In the genomic region with DNA sequence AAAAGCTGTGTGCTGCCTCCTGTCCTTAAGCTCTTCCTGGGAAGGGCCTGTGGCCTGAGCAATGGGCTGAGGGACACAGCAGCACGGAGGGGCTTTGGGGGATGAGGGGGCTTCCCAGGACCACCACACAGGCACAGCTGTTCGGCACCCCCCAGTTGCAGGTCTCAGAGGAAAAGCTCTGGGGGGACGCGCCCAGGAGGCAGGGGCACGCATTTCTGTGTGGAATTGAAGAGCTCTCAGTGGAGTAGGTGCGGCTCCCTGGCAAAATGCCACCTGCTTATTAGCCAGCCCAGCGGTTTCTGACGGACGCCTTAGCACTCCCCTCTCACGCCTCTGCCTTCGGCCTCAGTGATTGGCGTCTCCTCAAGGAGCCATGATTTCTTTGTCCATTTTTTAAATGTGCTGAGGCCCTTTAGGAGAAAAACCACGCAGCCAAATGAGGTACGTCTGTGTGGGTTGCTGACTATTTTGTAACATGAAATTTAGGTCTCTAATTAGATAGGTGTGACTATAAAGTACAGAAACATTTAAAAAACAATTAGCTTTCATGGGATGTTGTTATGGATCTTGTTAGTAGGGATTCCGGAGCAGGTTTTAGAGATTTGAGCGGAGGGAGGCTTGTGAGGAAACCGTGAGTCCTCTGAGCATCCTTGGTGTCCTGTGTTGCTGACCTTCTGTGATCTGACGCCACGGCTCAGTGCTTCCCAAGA, we compare ENCODE assay signal across 16 cellular contexts. TPM values are rescaled to one million over a fixed set of nuclear protein-coding genes. Genes with fewer than 3 reads are reported as not detected.
DNase-seq lines count a peak whose midpoint lies in the region; ATAC-seq and TF ChIP-seq lines count a peak whose summit lies in the region.
"Had no signal": no experiment of that assay in that cellular context is flagged by ENCODE, and none has a peak within 500 bp of the region (broad histone marks: within the 10 kb centered on the region; RNA-seq: fewer than 3 reads in every experiment).

No MANE protein-coding gene starts in this region.

- DNase-seq in COR-L47 (lab: John Stamatoyannopoulos, UW), result peak; percentile 94
- peak; percentile 94 for DNase-seq in DMS79 treated with DMSO at 0.1 percent for 48 hours (lab: John Stamatoyannopoulos, UW)
- peak; percentile 28 for DNase-seq in NCI-H526 treated with DMSO at 0.1 percent for 48 hours (lab: John Stamatoyannopoulos, UW)
- DNase-seq in lung (ENCODE audit: low spot score), result peak; percentile 48
- no peak for DNase-seq in stimulated activated effector memory CD8-positive, alpha-beta T cell treated with anti-CD3 and anti-CD28 coated beads, Interleukin-12 subunit alpha, Interleukin-12 subunit beta, amount 100 ng/mL, for 72 hours (ENCODE audit: low spot score in 2 of 2)
- DNase-seq in immature natural killer cell, result no peak
- no peak for DNase-seq in cerebellar nuclear complex (lab: John Stamatoyannopoulos, UW)
- DNase-seq: activated CD4-positive, alpha-beta T cell treated with anti-CD3 and anti-CD28 coated beads, Interleukin-2, amount 50 U/mL, for 48 hours; HCEC 1CT; Karpas-422; NCI-H2081 treated with DMSO at 0.1 percent for 48 hours; SIG-M5 had no signal

- no peaks in the 10 kb centered on the region for H3K27me3 ChIP-seq in lung (ENCODE audit: control insufficient read depth, insufficient read depth)

- no peak for ATAC-seq in lung (ENCODE audit: insufficient read depth, low FRiP score)
- ATAC-seq in stimulated activated effector memory CD8-positive, alpha-beta T cell treated with anti-CD3 and anti-CD28 coated beads, Interleukin-12 subunit alpha, Interleukin-12 subunit beta, amount 100 ng/mL, for 72 hours, result no peak
- ATAC-seq: activated naive CD4-positive, alpha-beta T cell treated with anti-CD3 and anti-CD28 coated beads, Interleukin-2, amount 50 U/mL, for 72 hours; gastrocnemius medialis had no signal

- H3K27ac Mint-ChIP-seq in stimulated activated effector memory CD8-positive, alpha-beta T cell treated with anti-CD3 and anti-CD28 coated beads, Interleukin-12 subunit alpha, Interleukin-12 subunit beta, amount 100 ng/mL, for 72 hours, result no peak overlapping the region
- H3K27ac Mint-ChIP-seq in immature natural killer cell, result no peak overlapping the region
- H3K27ac Mint-ChIP-seq: activated naive CD4-positive, alpha-beta T cell treated with anti-CD3 and anti-CD28 coated beads, Interleukin-2, amount 50 U/mL, for 72 hours; B cell had no signal

- H3K4me1 ChIP-seq in lung (ENCODE audit: control insufficient read depth in 2 of 2, insufficient read depth in 2 of 2, low read length in 2 of 2), result peaks cover 0 to 11% of the 10 kb centered on the region in 2 donors

- H3K4me3 Mint-ChIP-seq in stimulated activated effector memory CD8-positive, alpha-beta T cell treated with anti-CD3 and anti-CD28 coated beads, Interleukin-12 subunit alpha, Interleukin-12 subunit beta, amount 100 ng/mL, for 72 hours, result no peak overlapping the region
- no peak overlapping the region for H3K4me3 Mint-ChIP-seq in immature natural killer cell
- H3K4me3 Mint-ChIP-seq: B cell had no signal

- peaks cover 15 to 21% (median 18%) of the 10 kb centered on the region in 3 donors for H3K27me3 Mint-ChIP-seq in immature natural killer cell (ENCODE audit: low read depth in 3 of 3)

- WGBS in lung, 2 donors, result 75 to 89% methylated on average over 19 of the region's 19 CpGs

- peaks cover 5% of the 10 kb centered on the region for H3K36me3 Mint-ChIP-seq in stimulated activated effector memory CD8-positive, alpha-beta T cell treated with anti-CD3 and anti-CD28 coated beads, Interleukin-12 subunit alpha, Interleukin-12 subunit beta, amount 100 ng/mL, for 72 hours
- peaks cover 0 to 4% (median 0%) of the 10 kb centered on the region in 3 donors for H3K36me3 Mint-ChIP-seq in immature natural killer cell

- H3K27ac ChIP-seq in lung (ENCODE audit: low read depth in 1 of 2, low read length in 1 of 2), result no peak overlapping the region
- H3K27ac ChIP-seq: gastrocnemius medialis had no signal

- no peak for TF ChIP-seq CTCF in lung (IDR thresholded peaks at IDR 0.05; ENCODE audit: control extremely low read depth, extremely low read depth)

- H3K36me3 ChIP-seq in lung (ENCODE audit: control insufficient read depth in 2 of 2, insufficient read depth in 2 of 2, low read length in 2 of 2), result no peaks in the 10 kb centered on the region
- H3K36me3 ChIP-seq: gastrocnemius medialis had no signal

- H3K4me3 ChIP-seq in lung, result no peak overlapping the region
- H3K4me3 ChIP-seq: gastrocnemius medialis, smooth muscle cell had no signal

- H3K4me1 Mint-ChIP-seq in stimulated activated effector memory CD8-positive, alpha-beta T cell treated with anti-CD3 and anti-CD28 coated beads, Interleukin-12 subunit alpha, Interleukin-12 subunit beta, amount 100 ng/mL, for 72 hours, result peaks cover 22% of the 10 kb centered on the region
- peaks cover 16 to 18% of the 10 kb centered on the region in 2 donors for H3K4me1 Mint-ChIP-seq in immature natural killer cell

- peaks cover 3% of the 10 kb centered on the region for H3K9me3 Mint-ChIP-seq in stimulated activated effector memory CD8-positive, alpha-beta T cell treated with anti-CD3 and anti-CD28 coated beads, Interleukin-12 subunit alpha, Interleukin-12 subunit beta, amount 100 ng/mL, for 72 hours
- H3K9me3 Mint-ChIP-seq in immature natural killer cell, result peaks cover 0 to 1% (median 0%) of the 10 kb centered on the region in 6 donors

- H3K9me3 ChIP-seq in lung (ENCODE audit: control insufficient read depth in 2 of 2, insufficient read depth in 1 of 2, low read length in 1 of 2), result peaks cover 0 to 2% of the 10 kb centered on the region in 2 donors
- H3K9me3 ChIP-seq: gastrocnemius medialis had no signal

RNA-seq across cellular contexts. Expression of a gene that starts 4.0 kb away (rescaled TPM):
- total RNA-seq in lung, result 10 to 100 TPM; 33.3 to 78.7 TPM
- polyA plus RNA-seq in lung, result 10 to 100 TPM; 21.0 to 38.5 TPM
- under 1 TPM in 1 of 3 donors, not detected in 2; 0.82 TPM for polyA plus RNA-seq in immature natural killer cell

Comparison
In these comparisons a context has a peak if more than half of its experiments do, and no peak if none do; other contexts are left out.
1. DNase-seq: peak in COR-L47 (single experiment), DMS79 treated with DMSO at 0.1 percent for 48 hours (single experiment), NCI-H526 treated with DMSO at 0.1 percent for 48 hours (single experiment) and lung (single experiment); none in stimulated activated effector memory CD8-positive, alpha-beta T cell treated with anti-CD3 and anti-CD28 coated beads, Interleukin-12 subunit alpha, Interleukin-12 subunit beta, amount 100 ng/mL, for 72 hours (0 of 2), immature natural killer cell (0 of 3) and cerebellar nuclear complex (0 of 2).
2. RNA of a gene that starts 4.0 kb away (polyA plus RNA-seq): 21.0 to 38.5 TPM in lung; 0.82 TPM in immature natural killer cell; every median in the first group is over 10 times any median in the second.